ENCODE assay signal across 1 cellular context in the genomic region with DNA sequence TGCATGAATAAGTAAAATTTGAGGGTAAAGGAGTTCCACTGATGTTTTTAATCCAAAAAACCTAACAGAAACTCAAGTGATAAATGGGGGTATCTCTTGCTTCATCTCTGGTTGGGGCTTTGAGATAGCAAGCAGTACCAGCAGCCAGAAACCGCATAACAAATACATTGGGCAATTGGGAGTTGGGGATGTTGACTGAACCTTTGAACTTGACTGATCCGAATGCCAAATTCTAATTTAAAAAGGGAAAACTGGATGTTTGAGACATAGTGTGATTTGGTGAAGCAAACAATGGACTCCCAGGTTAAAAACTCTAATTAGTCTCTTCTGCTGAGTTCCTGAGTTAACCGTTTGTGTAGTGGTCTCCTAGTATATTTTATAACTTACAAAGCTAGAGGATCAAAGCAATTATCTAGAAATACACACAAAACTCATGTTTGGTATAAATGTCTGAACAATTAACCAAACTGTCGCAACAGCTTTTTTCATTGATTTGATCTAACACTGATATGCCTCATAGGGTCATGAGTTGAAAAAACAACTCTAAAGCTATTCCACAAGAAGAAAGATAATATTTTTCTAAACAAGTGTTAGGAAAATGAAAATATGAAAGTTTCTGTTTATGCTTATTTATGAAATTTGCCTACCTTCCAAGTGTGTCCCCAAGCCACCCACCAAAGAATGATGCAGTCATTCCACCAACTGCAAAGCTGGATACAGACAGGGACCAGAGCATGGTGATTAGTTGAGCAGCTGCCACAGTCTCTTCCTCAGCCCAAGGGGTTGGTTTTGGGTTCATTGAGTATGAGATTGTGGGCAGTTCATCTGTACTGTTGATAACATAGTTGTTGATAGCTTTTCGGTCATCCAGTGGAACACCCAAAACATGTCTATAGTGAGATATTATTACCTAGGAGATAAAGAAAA.
TF ChIP-seq lines count a peak whose summit lies in the region.

No MANE protein-coding gene starts in this region.

TF ChIP-seq in HepG2, 621 proteins besides CTCF, POLR2A, EP300 and RAD21 (continued from another document and continues in another):
- TF ChIP-seq, protein P1, sequence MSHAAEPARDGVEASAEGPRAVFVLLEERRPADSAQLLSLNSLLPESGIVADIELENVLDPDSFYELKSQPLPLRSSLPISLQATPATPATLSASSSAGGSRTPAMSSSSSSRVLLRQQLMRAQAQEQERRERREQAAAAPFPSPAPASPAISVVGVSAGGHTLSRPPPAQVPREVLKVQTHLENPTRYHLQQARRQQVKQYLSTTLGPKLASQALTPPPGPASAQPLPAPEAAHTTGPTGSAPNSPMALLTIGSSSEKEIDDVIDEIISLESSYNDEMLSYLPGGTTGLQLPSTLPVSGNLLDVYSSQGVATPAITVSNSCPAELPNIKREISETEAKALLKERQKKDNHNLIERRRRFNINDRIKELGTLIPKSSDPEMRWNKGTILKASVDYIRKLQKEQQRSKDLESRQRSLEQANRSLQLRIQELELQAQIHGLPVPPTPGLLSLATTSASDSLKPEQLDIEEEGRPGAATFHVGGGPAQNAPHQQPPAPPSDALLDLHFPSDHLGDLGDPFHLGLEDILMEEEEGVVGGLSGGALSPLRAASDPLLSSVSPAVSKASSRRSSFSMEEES (CRISPR knock-in tag; IDR thresholded peaks at IDR 0.05) = peak; percentile 75
- TF ChIP-seq NFKBIZ (CRISPR knock-in tag; IDR thresholded peaks at IDR 0.05) = peak; percentile 92
- TF ChIP-seq FLYWCH1 (CRISPR knock-in tag; IDR thresholded peaks at IDR 0.05) = no peak
- TF ChIP-seq JUN (CRISPR knock-in tag; IDR thresholded peaks at IDR 0.05) = no peak; the same call in 1 of the 2 replicates
- no peak for TF ChIP-seq SRF (IDR thresholded peaks at IDR 0.05; ENCODE audit: low read depth, low read length)
- TF ChIP-seq, protein P2, sequence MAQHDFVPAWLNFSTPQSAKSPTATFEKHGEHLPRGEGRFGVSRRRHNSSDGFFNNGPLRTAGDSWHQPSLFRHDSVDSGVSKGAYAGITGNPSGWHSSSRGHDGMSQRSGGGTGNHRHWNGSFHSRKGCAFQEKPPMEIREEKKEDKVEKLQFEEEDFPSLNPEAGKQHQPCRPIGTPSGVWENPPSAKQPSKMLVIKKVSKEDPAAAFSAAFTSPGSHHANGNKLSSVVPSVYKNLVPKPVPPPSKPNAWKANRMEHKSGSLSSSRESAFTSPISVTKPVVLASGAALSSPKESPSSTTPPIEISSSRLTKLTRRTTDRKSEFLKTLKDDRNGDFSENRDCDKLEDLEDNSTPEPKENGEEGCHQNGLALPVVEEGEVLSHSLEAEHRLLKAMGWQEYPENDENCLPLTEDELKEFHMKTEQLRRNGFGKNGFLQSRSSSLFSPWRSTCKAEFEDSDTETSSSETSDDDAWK (CRISPR knock-in tag; IDR thresholded peaks at IDR 0.05) = no peak
- no peak for TF ChIP-seq ARNT (IDR thresholded peaks at IDR 0.05)
- TF ChIP-seq NFIC (IDR thresholded peaks at IDR 0.05; ENCODE audit: low read length) = peak; percentile 99
- TF ChIP-seq KMT2B (CRISPR knock-in tag; IDR thresholded peaks at IDR 0.05) = peak; percentile 64
- TF ChIP-seq, protein P3, sequence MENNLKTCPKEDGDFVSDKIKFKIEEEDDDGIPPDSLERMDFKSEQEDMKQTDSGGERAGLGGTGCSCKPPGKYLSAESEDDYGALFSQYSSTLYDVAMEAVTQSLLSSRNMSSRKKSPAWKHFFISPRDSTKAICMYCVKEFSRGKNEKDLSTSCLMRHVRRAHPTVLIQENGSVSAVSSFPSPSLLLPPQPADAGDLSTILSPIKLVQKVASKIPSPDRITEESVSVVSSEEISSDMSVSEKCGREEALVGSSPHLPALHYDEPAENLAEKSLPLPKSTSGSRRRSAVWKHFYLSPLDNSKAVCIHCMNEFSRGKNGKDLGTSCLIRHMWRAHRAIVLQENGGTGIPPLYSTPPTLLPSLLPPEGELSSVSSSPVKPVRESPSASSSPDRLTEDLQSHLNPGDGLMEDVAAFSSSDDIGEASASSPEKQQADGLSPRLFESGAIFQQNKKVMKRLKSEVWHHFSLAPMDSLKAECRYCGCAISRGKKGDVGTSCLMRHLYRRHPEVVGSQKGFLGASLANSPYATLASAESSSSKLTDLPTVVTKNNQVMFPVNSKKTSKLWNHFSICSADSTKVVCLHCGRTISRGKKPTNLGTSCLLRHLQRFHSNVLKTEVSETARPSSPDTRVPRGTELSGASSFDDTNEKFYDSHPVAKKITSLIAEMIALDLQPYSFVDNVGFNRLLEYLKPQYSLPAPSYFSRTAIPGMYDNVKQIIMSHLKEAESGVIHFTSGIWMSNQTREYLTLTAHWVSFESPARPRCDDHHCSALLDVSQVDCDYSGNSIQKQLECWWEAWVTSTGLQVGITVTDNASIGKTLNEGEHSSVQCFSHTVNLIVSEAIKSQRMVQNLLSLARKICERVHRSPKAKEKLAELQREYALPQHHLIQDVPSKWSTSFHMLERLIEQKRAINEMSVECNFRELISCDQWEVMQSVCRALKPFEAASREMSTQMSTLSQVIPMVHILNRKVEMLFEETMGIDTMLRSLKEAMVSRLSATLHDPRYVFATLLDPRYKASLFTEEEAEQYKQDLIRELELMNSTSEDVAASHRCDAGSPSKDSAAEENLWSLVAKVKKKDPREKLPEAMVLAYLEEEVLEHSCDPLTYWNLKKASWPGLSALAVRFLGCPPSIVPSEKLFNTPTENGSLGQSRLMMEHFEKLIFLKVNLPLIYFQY (CRISPR knock-in tag; IDR thresholded peaks at IDR 0.05; ENCODE audit: borderline replicate concordance) = peak; percentile 62; the same call in 1 of the 2 replicates
- no peak for TF ChIP-seq ZNF230 (CRISPR knock-in tag; IDR thresholded peaks at IDR 0.05)
- peak; percentile 43; the same call in 1 of the 2 replicates for TF ChIP-seq RORA (CRISPR knock-in tag; IDR thresholded peaks at IDR 0.05)
- TF ChIP-seq ZNF335 (CRISPR knock-in tag; IDR thresholded peaks at IDR 0.05) = 0 out of 2 replicates have a peak, but pooled peaks have one; percentile 26
- TF ChIP-seq, protein P4, sequence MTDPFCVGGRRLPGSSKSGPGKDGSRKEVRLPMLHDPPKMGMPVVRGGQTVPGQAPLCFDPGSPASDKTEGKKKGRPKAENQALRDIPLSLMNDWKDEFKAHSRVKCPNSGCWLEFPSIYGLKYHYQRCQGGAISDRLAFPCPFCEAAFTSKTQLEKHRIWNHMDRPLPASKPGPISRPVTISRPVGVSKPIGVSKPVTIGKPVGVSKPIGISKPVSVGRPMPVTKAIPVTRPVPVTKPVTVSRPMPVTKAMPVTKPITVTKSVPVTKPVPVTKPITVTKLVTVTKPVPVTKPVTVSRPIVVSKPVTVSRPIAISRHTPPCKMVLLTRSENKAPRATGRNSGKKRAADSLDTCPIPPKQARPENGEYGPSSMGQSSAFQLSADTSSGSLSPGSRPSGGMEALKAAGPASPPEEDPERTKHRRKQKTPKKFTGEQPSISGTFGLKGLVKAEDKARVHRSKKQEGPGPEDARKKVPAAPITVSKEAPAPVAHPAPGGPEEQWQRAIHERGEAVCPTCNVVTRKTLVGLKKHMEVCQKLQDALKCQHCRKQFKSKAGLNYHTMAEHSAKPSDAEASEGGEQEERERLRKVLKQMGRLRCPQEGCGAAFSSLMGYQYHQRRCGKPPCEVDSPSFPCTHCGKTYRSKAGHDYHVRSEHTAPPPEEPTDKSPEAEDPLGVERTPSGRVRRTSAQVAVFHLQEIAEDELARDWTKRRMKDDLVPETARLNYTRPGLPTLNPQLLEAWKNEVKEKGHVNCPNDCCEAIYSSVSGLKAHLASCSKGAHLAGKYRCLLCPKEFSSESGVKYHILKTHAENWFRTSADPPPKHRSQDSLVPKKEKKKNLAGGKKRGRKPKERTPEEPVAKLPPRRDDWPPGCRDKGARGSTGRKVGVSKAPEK (CRISPR knock-in tag; IDR thresholded peaks at IDR 0.05; ENCODE audit: borderline replicate concordance) = no peak
- TF ChIP-seq HMG20B (CRISPR knock-in tag; conservative IDR thresholded peaks at IDR 0.05) = peak; percentile 80
- TF ChIP-seq, protein P5, sequence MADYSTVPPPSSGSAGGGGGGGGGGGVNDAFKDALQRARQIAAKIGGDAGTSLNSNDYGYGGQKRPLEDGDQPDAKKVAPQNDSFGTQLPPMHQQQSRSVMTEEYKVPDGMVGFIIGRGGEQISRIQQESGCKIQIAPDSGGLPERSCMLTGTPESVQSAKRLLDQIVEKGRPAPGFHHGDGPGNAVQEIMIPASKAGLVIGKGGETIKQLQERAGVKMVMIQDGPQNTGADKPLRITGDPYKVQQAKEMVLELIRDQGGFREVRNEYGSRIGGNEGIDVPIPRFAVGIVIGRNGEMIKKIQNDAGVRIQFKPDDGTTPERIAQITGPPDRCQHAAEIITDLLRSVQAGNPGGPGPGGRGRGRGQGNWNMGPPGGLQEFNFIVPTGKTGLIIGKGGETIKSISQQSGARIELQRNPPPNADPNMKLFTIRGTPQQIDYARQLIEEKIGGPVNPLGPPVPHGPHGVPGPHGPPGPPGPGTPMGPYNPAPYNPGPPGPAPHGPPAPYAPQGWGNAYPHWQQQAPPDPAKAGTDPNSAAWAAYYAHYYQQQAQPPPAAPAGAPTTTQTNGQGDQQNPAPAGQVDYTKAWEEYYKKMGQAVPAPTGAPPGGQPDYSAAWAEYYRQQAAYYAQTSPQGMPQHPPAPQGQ (CRISPR knock-in tag; IDR thresholded peaks at IDR 0.05; ENCODE audit: borderline replicate concordance) = no peak
- TF ChIP-seq KDM6A (CRISPR knock-in tag; IDR thresholded peaks at IDR 0.05; ENCODE audit: low read depth) = peak; percentile 56
- TF ChIP-seq ZSCAN22 (CRISPR knock-in tag; IDR thresholded peaks at IDR 0.05) = no peak
- TF ChIP-seq ZNF766 (CRISPR knock-in tag; IDR thresholded peaks at IDR 0.05; ENCODE audit: borderline replicate concordance) = 0 out of 2 replicates have a peak, but pooled peaks have one; percentile 47
- no peak for TF ChIP-seq ZNF382 (CRISPR knock-in tag; IDR thresholded peaks at IDR 0.05; ENCODE audit: borderline replicate concordance)
- TF ChIP-seq ZNF34 (CRISPR knock-in tag; IDR thresholded peaks at IDR 0.05; ENCODE audit: borderline replicate concordance) = no peak
- no peak for TF ChIP-seq ISX (CRISPR knock-in tag; conservative IDR thresholded peaks at IDR 0.05)
- TF ChIP-seq FOXJ3 (CRISPR knock-in tag; IDR thresholded peaks at IDR 0.05; ENCODE audit: borderline replicate concordance) = peak; percentile 96
- no peak for TF ChIP-seq ZNF83 (CRISPR knock-in tag; IDR thresholded peaks at IDR 0.05; ENCODE audit: borderline replicate concordance)
- no peak for TF ChIP-seq ZNF670 (CRISPR knock-in tag; IDR thresholded peaks at IDR 0.05; ENCODE audit: borderline replicate concordance)
- no peak for TF ChIP-seq ZBTB7A (CRISPR knock-in tag; IDR thresholded peaks at IDR 0.05)
- no peak for TF ChIP-seq TP53 (CRISPR knock-in tag; conservative IDR thresholded peaks at IDR 0.05)
- TF ChIP-seq JUNB (CRISPR knock-in tag; IDR thresholded peaks at IDR 0.05; ENCODE audit: borderline replicate concordance) = peak; percentile 48; the same call in 1 of the 2 replicates
- TF ChIP-seq, protein P6, sequence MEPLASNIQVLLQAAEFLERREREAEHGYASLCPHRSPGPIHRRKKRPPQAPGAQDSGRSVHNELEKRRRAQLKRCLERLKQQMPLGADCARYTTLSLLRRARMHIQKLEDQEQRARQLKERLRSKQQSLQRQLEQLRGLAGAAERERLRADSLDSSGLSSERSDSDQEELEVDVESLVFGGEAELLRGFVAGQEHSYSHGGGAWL (CRISPR knock-in tag; IDR thresholded peaks at IDR 0.05) = no peak
- no peak for TF ChIP-seq ZNF546 (CRISPR knock-in tag; conservative IDR thresholded peaks at IDR 0.05)
- TF ChIP-seq ZNF619 (CRISPR knock-in tag; IDR thresholded peaks at IDR 0.05) = no peak
- TF ChIP-seq ZNF12 (CRISPR knock-in tag; IDR thresholded peaks at IDR 0.05) = peak; percentile 75; the same call in 1 of the 2 replicates
- no peak for TF ChIP-seq CBX2 (IDR thresholded peaks at IDR 0.05; ENCODE audit: low read depth, low read length)
- no peak for TF ChIP-seq CBX2 (CRISPR knock-in tag; IDR thresholded peaks at IDR 0.05; ENCODE audit: low read depth)
- TF ChIP-seq, protein P7, sequence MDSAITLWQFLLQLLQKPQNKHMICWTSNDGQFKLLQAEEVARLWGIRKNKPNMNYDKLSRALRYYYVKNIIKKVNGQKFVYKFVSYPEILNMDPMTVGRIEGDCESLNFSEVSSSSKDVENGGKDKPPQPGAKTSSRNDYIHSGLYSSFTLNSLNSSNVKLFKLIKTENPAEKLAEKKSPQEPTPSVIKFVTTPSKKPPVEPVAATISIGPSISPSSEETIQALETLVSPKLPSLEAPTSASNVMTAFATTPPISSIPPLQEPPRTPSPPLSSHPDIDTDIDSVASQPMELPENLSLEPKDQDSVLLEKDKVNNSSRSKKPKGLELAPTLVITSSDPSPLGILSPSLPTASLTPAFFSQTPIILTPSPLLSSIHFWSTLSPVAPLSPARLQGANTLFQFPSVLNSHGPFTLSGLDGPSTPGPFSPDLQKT (CRISPR knock-in tag; IDR thresholded peaks at IDR 0.05; ENCODE audit: borderline replicate concordance) = no peak
- TF ChIP-seq MAZ (IDR thresholded peaks at IDR 0.05; ENCODE audit: borderline replicate concordance, low read depth, low read length) = no peak
- TF ChIP-seq MAZ (CRISPR knock-in tag; IDR thresholded peaks at IDR 0.05; ENCODE audit: low read depth) = no peak
- TF ChIP-seq ZZZ3 (CRISPR knock-in tag; IDR thresholded peaks at IDR 0.05; ENCODE audit: borderline replicate concordance) = no peak
- TF ChIP-seq SMARCC2 (IDR thresholded peaks at IDR 0.05) = no peak
- no peak; the same call in 1 of the 2 replicates for TF ChIP-seq ZMYM3 (CRISPR knock-in tag; IDR thresholded peaks at IDR 0.05)
- peak; percentile 81 for TF ChIP-seq ZNF644 (CRISPR knock-in tag; IDR thresholded peaks at IDR 0.05; ENCODE audit: low read depth)
- peak; percentile 70 to 90 for TF ChIP-seq NR2F1 (CRISPR knock-in tag; IDR thresholded peaks at IDR 0.05)
- TF ChIP-seq NFE2L2 (IDR thresholded peaks at IDR 0.05; ENCODE audit: low read length) = no peak
- TF ChIP-seq, protein P8, sequence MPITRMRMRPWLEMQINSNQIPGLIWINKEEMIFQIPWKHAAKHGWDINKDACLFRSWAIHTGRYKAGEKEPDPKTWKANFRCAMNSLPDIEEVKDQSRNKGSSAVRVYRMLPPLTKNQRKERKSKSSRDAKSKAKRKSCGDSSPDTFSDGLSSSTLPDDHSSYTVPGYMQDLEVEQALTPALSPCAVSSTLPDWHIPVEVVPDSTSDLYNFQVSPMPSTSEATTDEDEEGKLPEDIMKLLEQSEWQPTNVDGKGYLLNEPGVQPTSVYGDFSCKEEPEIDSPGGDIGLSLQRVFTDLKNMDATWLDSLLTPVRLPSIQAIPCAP (CRISPR knock-in tag; IDR thresholded peaks at IDR 0.05; ENCODE audit: low read depth) = no peak
- TF ChIP-seq NFE2 (CRISPR knock-in tag; IDR thresholded peaks at IDR 0.05) = no peak
- TF ChIP-seq ATAD3A (CRISPR knock-in tag; IDR thresholded peaks at IDR 0.05) = no peak
- TF ChIP-seq ZFP36L1 (CRISPR knock-in tag; IDR thresholded peaks at IDR 0.05) = no peak
- TF ChIP-seq TOPORS (CRISPR knock-in tag; IDR thresholded peaks at IDR 0.05) = 0 out of 2 replicates have a peak, but pooled peaks have one; percentile 43
- no peak for TF ChIP-seq ZNF232 (CRISPR knock-in tag; IDR thresholded peaks at IDR 0.05; ENCODE audit: borderline replicate concordance)
- no peak for TF ChIP-seq SRSF9 (IDR thresholded peaks at IDR 0.05; ENCODE audit: borderline replicate concordance, insufficient read depth, low read depth, low read length, poor library complexity, severe bottlenecking)
